Comparison of ENCODE assay signal across 1 cellular context in the genomic region with DNA sequence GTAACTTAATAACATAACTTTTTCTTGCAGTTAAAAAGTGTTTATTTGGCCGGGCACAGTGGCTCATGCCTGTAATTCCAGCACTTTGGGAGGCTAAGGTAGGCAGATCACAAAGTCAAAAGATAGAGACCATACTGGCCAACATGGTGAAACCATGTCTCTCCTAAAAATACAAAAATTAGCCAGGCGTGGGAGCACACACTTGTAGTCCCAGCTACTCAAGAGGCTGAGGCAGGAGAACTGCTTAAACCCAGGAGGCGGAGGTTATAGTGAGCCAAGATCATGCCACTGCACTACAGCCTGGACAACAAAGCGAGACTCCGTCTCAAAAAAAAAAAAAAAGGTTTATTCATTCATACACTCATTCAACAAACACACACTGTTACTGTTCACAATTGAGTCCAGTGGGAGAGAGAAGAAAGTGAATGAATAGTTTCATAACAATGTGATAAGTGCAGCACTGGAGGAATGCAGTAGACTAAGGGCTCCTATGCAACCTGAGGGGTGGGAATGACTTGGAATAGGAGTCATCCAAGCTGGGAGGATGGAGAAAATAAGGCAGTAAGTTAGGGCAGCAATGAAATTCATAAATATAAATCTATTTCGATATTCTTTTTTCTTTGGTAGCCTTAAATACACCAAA.
TF ChIP-seq lines count a peak whose summit lies in the region.

No MANE protein-coding gene starts in this region.

TF ChIP-seq in SK-N-SH treated with all-trans-retinoic acid at 6 μM for 48 hours, 23 proteins besides CTCF, POLR2A, EP300 and RAD21 (continued from another document):
- no peak for TF ChIP-seq CREB5 (CRISPR knock-in tag; IDR thresholded peaks at IDR 0.05; ENCODE audit: low read depth)
- no peak for TF ChIP-seq ZNF8 (CRISPR knock-in tag; IDR thresholded peaks at IDR 0.05)
- TF ChIP-seq PATZ1 (CRISPR knock-in tag; IDR thresholded peaks at IDR 0.05; ENCODE audit: borderline replicate concordance): no peak
- no peak for TF ChIP-seq ZC3H10 (CRISPR knock-in tag; IDR thresholded peaks at IDR 0.05)
- TF ChIP-seq ARNTL (CRISPR knock-in tag; IDR thresholded peaks at IDR 0.05; ENCODE audit: borderline replicate concordance, low read depth): no peak
- no peak for TF ChIP-seq ZNF565 (CRISPR knock-in tag; conservative IDR thresholded peaks at IDR 0.05; ENCODE audit: low read depth)
TF ChIP-seq in SK-N-SH treated with all-trans-retinoic acid at 6 μM for 48 hours: peak in this region for 0.
